ENCODE assay signal across 13 cellular contexts in the genomic region with DNA sequence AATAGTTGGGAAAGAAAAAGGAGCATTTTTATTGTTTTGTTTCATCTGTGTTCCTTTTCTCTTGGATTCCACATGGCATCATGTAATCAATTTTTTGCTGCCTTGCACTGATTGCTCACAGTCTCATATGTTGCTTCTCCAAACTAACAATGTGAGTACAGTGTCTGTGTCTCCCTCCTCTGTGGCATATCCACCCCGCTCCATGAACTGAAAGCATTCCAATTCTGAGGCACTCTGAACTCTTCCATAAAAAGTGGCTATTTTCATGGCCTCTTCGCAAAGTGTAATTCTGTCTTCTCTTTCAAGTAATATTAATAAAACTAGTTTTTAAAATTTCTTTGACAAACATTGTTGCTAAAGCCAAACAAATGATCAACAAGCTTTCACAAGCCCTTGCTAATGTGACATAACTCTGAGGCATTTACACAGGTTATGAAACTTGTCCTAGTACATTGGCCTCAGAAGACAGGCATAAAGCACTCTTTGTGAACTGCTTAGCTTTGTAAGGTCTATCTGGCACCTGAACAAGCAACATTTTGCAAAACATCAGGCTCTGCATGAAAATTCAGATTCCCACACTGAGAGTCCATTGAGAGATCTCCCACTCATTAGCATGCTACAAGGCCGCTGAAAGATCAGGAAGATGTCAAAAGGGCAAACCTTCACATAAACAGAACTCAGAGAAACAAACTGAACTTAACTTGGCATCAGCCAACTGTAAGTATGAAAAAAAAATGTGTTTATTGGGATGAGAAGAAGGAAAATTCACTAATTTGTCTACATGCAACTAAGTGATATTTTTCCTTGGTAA. TPM values are rescaled to one million over a fixed set of nuclear protein-coding genes. Genes with fewer than 3 reads are reported as not detected.
DNase-seq lines count a peak whose midpoint lies in the region; ATAC-seq, FAIRE-seq and TF ChIP-seq lines count a peak whose summit lies in the region.
"Had no signal": no experiment of that assay in that cellular context is flagged by ENCODE, and none has a peak within 500 bp of the region (broad histone marks: within the 10 kb centered on the region; RNA-seq: fewer than 3 reads in every experiment).

No MANE protein-coding gene starts in this region.

- WGBS in gastroesophageal sphincter (ENCODE audit: low coverage in 1 of 2), 2 donors = 63 to 67% methylated on average over 1 to 3 of the region's 3 CpGs
- 65 to 68% methylated on average over 3 of the region's 3 CpGs for WGBS in pancreas, 2 donors

- in situ Hi-C loops in G401 (cut with HindIII; ENCODE audit: low sequenced_read_pairs) = no loop called here

- H3K4me3 ChIP-seq in gastroesophageal sphincter = no peak overlapping the region
- no peak overlapping the region for H3K4me3 ChIP-seq in pancreas
- H3K4me3 ChIP-seq: spleen had no signal

- intact Hi-C loops in pancreas (cut with DNase I) = no loop called here

- peak overlapping the region in 4 of 5 experiments; percentile 72 to 89 (median 85) for H3K27ac Mint-ChIP-seq in brain
- H3K27ac Mint-ChIP-seq in activated naive CD8-positive, alpha-beta T cell treated with anti-CD3 and anti-CD28 coated beads, Interleukin-2, amount 50 U/mL, for 24 hours = no peak overlapping the region
- H3K27ac Mint-ChIP-seq: activated CD4-positive, alpha-beta memory T cell treated with anti-CD3 and anti-CD28 coated beads for 36 hours had no signal

- no peak for TF ChIP-seq POLR2A in gastroesophageal sphincter (IDR thresholded peaks at IDR 0.05)

- peaks cover 42% of the 10 kb centered on the region for H3K4me1 Mint-ChIP-seq in brain
- no peaks in the 10 kb centered on the region for H3K4me1 Mint-ChIP-seq in activated naive CD8-positive, alpha-beta T cell treated with anti-CD3 and anti-CD28 coated beads, Interleukin-2, amount 50 U/mL, for 24 hours

- peaks cover 0 to 29% (median 8%) of the 10 kb centered on the region in 3 donors for H3K4me1 ChIP-seq in gastroesophageal sphincter
- H3K4me1 ChIP-seq in pancreas = peaks cover 0 to 10% (median 0%) of the 10 kb centered on the region in 3 donors

- H3K27me3 ChIP-seq in gastroesophageal sphincter (no peaks in the 10 kb centered on the region), pancreas (no peaks in the 10 kb centered on the region)
- H3K27me3 ChIP-seq: spleen had no signal

- peak overlapping the region in 1 of 5 experiments; percentile 62 for H3K4me3 Mint-ChIP-seq in brain
- H3K4me3 Mint-ChIP-seq in activated naive CD8-positive, alpha-beta T cell treated with anti-CD3 and anti-CD28 coated beads, Interleukin-2, amount 50 U/mL, for 24 hours = no peak overlapping the region
- H3K4me3 Mint-ChIP-seq: activated CD4-positive, alpha-beta memory T cell treated with anti-CD3 and anti-CD28 coated beads for 36 hours had no signal

- peaks cover 0 to 9% of the 10 kb centered on the region in 2 donors for H3K36me3 ChIP-seq in gastroesophageal sphincter
- H3K36me3 ChIP-seq in pancreas = no peaks in the 10 kb centered on the region

- ATAC-seq in gastroesophageal sphincter (peak; percentile 94), pancreas (peak; percentile 56 to 86 (median 74)), GM21528 (IDR thresholded peaks at IDR 0.05; ENCODE audit: low FRiP score, unreplicated experiment) (no peak), GM21786 (IDR thresholded peaks at IDR 0.05; ENCODE audit: unreplicated experiment) (no peak)
- no peak for ATAC-seq in activated naive CD8-positive, alpha-beta T cell treated with anti-CD3 and anti-CD28 coated beads, Interleukin-2, amount 50 U/mL, for 24 hours
- ATAC-seq: PC-3 had no signal

- peak overlapping the region in 3 of 4 donors; percentile 55 to 61 (median 61) for H3K27ac ChIP-seq in gastroesophageal sphincter
- peak overlapping the region in 2 of 4 donors; percentile 40 to 41 for H3K27ac ChIP-seq in pancreas
- H3K27ac ChIP-seq: spleen had no signal

- DNase-seq in G401 (ENCODE audit: low spot score) (peak; percentile 38), pancreas (no peak)
- DNase-seq in activated naive CD8-positive, alpha-beta T cell treated with anti-CD3 and anti-CD28 coated beads, Interleukin-2, amount 50 U/mL, for 24 hours = no peak
- no peak for DNase-seq in stimulated activated CD4-positive, alpha-beta T cell treated with anti-CD3 and anti-CD28 coated beads, Interleukin-15, amount 100 ng/mL, for 24 hours
- DNase-seq: activated CD4-positive, alpha-beta memory T cell treated with anti-CD3 and anti-CD28 coated beads for 36 hours; activated naive CD4-positive, alpha-beta T cell; dermis blood vessel endothelial cell; PC-3; spleen had no signal

- peaks cover 0 to 2% (median 0%) of the 10 kb centered on the region in 5 experiments for H3K9me3 Mint-ChIP-seq in brain
- H3K9me3 Mint-ChIP-seq in activated naive CD8-positive, alpha-beta T cell treated with anti-CD3 and anti-CD28 coated beads, Interleukin-2, amount 50 U/mL, for 24 hours = peaks cover 10% of the 10 kb centered on the region

- H3K9me3 ChIP-seq in gastroesophageal sphincter (no peaks in the 10 kb centered on the region), pancreas (no peaks in the 10 kb centered on the region)

- no peaks in the 10 kb centered on the region for H3K27me3 Mint-ChIP-seq in brain
- H3K27me3 Mint-ChIP-seq in activated naive CD8-positive, alpha-beta T cell treated with anti-CD3 and anti-CD28 coated beads, Interleukin-2, amount 50 U/mL, for 24 hours = no peaks in the 10 kb centered on the region
- H3K27me3 Mint-ChIP-seq: activated CD4-positive, alpha-beta memory T cell treated with anti-CD3 and anti-CD28 coated beads for 36 hours had no signal

- TF ChIP-seq EP300 in gastroesophageal sphincter (IDR thresholded peaks at IDR 0.05) = no peak

- peaks cover 23% of the 10 kb centered on the region for H3K36me3 Mint-ChIP-seq in brain
- H3K36me3 Mint-ChIP-seq in activated naive CD8-positive, alpha-beta T cell treated with anti-CD3 and anti-CD28 coated beads, Interleukin-2, amount 50 U/mL, for 24 hours (ENCODE audit: low read depth) = peaks cover 5% of the 10 kb centered on the region

- no peak for TF ChIP-seq CTCF in brain (conservative IDR thresholded peaks at IDR 0.05)
- no peak for TF ChIP-seq CTCF in gastroesophageal sphincter (IDR thresholded peaks at IDR 0.05)
- TF ChIP-seq CTCF in pancreas (IDR thresholded peaks at IDR 0.05) = no peak

- FAIRE-seq in pancreas (lab: Jason Lieb, UNC) = no peak

RNA-seq across cellular contexts. Expression of a gene that starts 33.0 kb away (rescaled TPM):
- total RNA-seq in G401 (2014; rRNA removed; shearing (Covaris generic)) = not detected in 2 replicates
- polyA plus RNA-seq in brain (ENCODE audit: insufficient read depth, low read depth, low replicate concordance) = 2.2 TPM
- 1 to 10 TPM; 2.2 to 6.1 (median 2.4) TPM for total RNA-seq in gastroesophageal sphincter
- 1 to 10 TPM; 1.1 to 1.9 (median 1.6) TPM for total RNA-seq in pancreas
- polyA plus RNA-seq in pancreas = 1 to 10 TPM; 1.3 to 1.5 TPM

RNA-seq across cellular contexts. Expression of a gene that starts 39.9 kb away (rescaled TPM):
- 15.2 and 17.3 TPM in 2 replicates for total RNA-seq in G401 (2014; rRNA removed; shearing (Covaris generic))
- polyA plus RNA-seq in brain (ENCODE audit: insufficient read depth, low read depth, low replicate concordance) (16.8 TPM), pancreas (10 to 100 TPM; 16.8 to 45.9 TPM)
- total RNA-seq in gastroesophageal sphincter (10 to 100 TPM; 34.4 to 54.1 (median 44.5) TPM), pancreas (10 to 100 TPM; 24.8 to 45.0 (median 33.3) TPM)

RNA-seq across cellular contexts. Expression of a gene that starts 40.0 kb away (rescaled TPM):
- total RNA-seq in G401 (2014; rRNA removed; shearing (Covaris generic)) = 39.3 and 42.3 TPM in 2 replicates
- polyA plus RNA-seq in brain (ENCODE audit: insufficient read depth, low read depth, low replicate concordance) (20.5 TPM), pancreas (1 to 10 TPM; 4.8 to 8.8 TPM)
- total RNA-seq in gastroesophageal sphincter (10 to 100 TPM; 14.0 to 19.3 (median 16.6) TPM), pancreas (10 to 100 TPM in 1 of 6 donors, 1 to 10 TPM in 5; 4.3 to 10.1 (median 7.2) TPM)

RNA-seq across cellular contexts. Expression of a gene that starts 59.2 kb away (rescaled TPM):
- total RNA-seq in G401 (2014; rRNA removed; shearing (Covaris generic)) = 12.6 and 15.7 TPM in 2 replicates
- polyA plus RNA-seq in brain (ENCODE audit: insufficient read depth, low read depth, low replicate concordance) (1.4 TPM), pancreas (1 to 10 TPM; 1.2 to 1.3 TPM)
- total RNA-seq in gastroesophageal sphincter (1 to 10 TPM; 1.6 to 3.6 (median 2.1) TPM), pancreas (1 to 10 TPM in 2 of 6 donors, under 1 TPM in 4; 0.51 to 1.3 (median 0.88) TPM)

Comparison
In these comparisons a context has a peak if more than half of its experiments do, and no peak if none do; other contexts are left out.
1. ATAC-seq: peak in gastroesophageal sphincter (single experiment) and pancreas (4 of 4); none in activated naive CD8-positive, alpha-beta T cell treated with anti-CD3 and anti-CD28 coated beads, Interleukin-2, amount 50 U/mL, for 24 hours (single experiment), GM21528 (single experiment) and GM21786 (single experiment).